Comparison of ENCODE assay signal across 17 cellular contexts in the genomic region with DNA sequence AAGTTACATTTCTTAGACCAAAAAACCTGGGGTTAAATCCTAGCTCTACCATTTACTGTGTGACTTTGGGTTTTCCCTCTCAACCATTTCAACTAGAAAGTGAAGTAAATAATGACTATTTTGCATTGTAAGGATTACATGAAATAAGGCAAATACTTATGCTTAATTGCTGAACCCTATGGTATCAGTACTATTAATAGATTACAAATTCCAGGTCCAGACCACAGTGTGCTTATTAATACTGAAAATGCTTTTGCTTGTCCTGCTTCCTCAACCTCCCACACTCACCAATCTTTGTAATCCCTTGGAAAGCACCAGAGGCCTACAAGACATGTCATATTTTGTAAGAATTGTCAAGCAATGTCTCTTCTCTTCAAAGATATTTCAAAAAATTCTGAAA.
DNase-seq lines count a peak whose midpoint lies in the region; ATAC-seq, FAIRE-seq and TF ChIP-seq lines count a peak whose summit lies in the region.
"Had no signal": no experiment of that assay in that cellular context is flagged by ENCODE, and none has a peak within 500 bp of the region (broad histone marks: within the 10 kb centered on the region; RNA-seq: fewer than 3 reads in every experiment).

No MANE protein-coding gene starts in this region.

- no peak for DNase-seq in D721Med (ENCODE audit: insufficient read length, low spot score)
- no peak for DNase-seq in NCI-H510A treated with DMSO at 0.1 percent for 48 hours (lab: John Stamatoyannopoulos, UW)
- DNase-seq in NCI-H2171 treated with DMSO at 0.1 percent for 48 hours (lab: John Stamatoyannopoulos, UW): no peak
- DNase-seq: AML-193; Caco-2; CD8-positive, alpha-beta memory T cell; DMS53; GF-D8; GM23248; Kasumi-1 had no signal

- ATAC-seq in GM21717 (IDR thresholded peaks at IDR 0.05; ENCODE audit: unreplicated experiment) (peak; percentile 57), HG02759 (IDR thresholded peaks at IDR 0.05; ENCODE audit: unreplicated experiment) (peak; percentile 50), HG03432 (IDR thresholded peaks at IDR 0.05; ENCODE audit: unreplicated experiment) (peak; percentile 62), GM21529 (IDR thresholded peaks at IDR 0.05; ENCODE audit: unreplicated experiment) (no peak)
- ATAC-seq: HCT116, K562 had no signal

- peak; percentile 69 for FAIRE-seq in D721Med (lab: Jason Lieb, UNC)
- FAIRE-seq: H54, K562 had no signal

- no peak for TF ChIP-seq CTCF in D721Med (IDR thresholded peaks at IDR 0.05; ENCODE audit: insufficient read depth, missing control alignments)
